8 cellular contexts compared by ENCODE assay signal in genomic region chr17:40318835-40319332, GRCh38. TPM values are rescaled to one million over a fixed set of nuclear protein-coding genes. Genes with fewer than 3 reads are reported as not detected.
DNase-seq lines count a peak whose midpoint lies in the region; TF ChIP-seq lines count a peak whose summit lies in the region.

No MANE protein-coding gene starts in this region.

- H3K27ac ChIP-seq in KMS-11 (peak overlapping the region; percentile 93), muscle layer of colon (ENCODE audit: low read depth, low read length) (peak overlapping the region; percentile 96)

- peak overlapping the region; percentile 83 for H3K9ac ChIP-seq in KMS-11
- H3K9ac ChIP-seq in muscle layer of colon (ENCODE audit: low read length), result peak overlapping the region; percentile 86

- H3K4me3 ChIP-seq in AG09309 (ENCODE audit: control insufficient read depth, low read depth, low read length), result peak overlapping the region; percentile 74
- H3K4me3 ChIP-seq in KMS-11 (IDR thresholded peaks at IDR 0.05; ENCODE audit: insufficient read depth, low read depth, low read length), result no peak overlapping the region
- H3K4me3 ChIP-seq in cardiac fibroblast (replicated peaks in 1 of 2; ENCODE audit: low read depth in 2 of 2, low read length in 2 of 2), result peak overlapping the region; percentile 94 to 97
- peak overlapping the region; percentile 83 to 99 for H3K4me3 ChIP-seq in muscle layer of colon (ENCODE audit: low read depth in 1 of 2, low read length in 2 of 2)

- TF ChIP-seq CTCF in AG09309 (IDR thresholded peaks at IDR 0.05; ENCODE audit: control insufficient read depth, insufficient read depth, low read depth, low read length, missing control alignments), result peak; percentile 20
- TF ChIP-seq CTCF in KMS-11 (conservative IDR thresholded peaks at IDR 0.05; ENCODE audit: low read depth, low read length), result no peak
- peak; percentile 16 for TF ChIP-seq CTCF in cardiac fibroblast (IDR thresholded peaks at IDR 0.05; ENCODE audit: low read depth, low read length)

- H3K79me2 ChIP-seq in KMS-11 (ENCODE audit: insufficient read depth, low read depth), result peaks cover 66% of the 10 kb centered on the region

- H3K27me3 ChIP-seq in KMS-11 (ENCODE audit: insufficient read depth, low read depth) (no peaks in the 10 kb centered on the region), muscle layer of colon (ENCODE audit: control insufficient read depth in 1 of 2, insufficient read depth in 2 of 2, low read length in 2 of 2) (no peaks in the 10 kb centered on the region)

- no peaks in the 10 kb centered on the region for H4K20me1 ChIP-seq in KMS-11 (ENCODE audit: insufficient read depth)

- DNase-seq in AG09309 (ENCODE audit: low read depth) (no peak), cardiac fibroblast (ENCODE audit: low read depth in 2 of 2) (no peak), iPS-NIHi11 (ENCODE audit: low spot score) (no peak), NCI-H2227 treated with DMSO at 0.1 percent for 48 hours (lab: John Stamatoyannopoulos, UW) (no peak), HT-29 (ENCODE audit: low spot score) (no peak), midbrain (lab: John Stamatoyannopoulos, UW) (no peak)

- peak overlapping the region; percentile 86 for H3K4me2 ChIP-seq in KMS-11

- no peak overlapping the region for H2AFZ ChIP-seq in KMS-11 (ENCODE audit: low read depth)

- H3K4me1 ChIP-seq in KMS-11 (ENCODE audit: low read depth, poor library complexity, severe bottlenecking), result peaks cover 68% of the 10 kb centered on the region
- peaks cover 87% of the 10 kb centered on the region for H3K4me1 ChIP-seq in muscle layer of colon (ENCODE audit: insufficient read depth, low read length)

- no peaks in the 10 kb centered on the region for H3K9me3 ChIP-seq in muscle layer of colon (ENCODE audit: low read length)

- no peaks in the 10 kb centered on the region for H3K36me3 ChIP-seq in KMS-11 (ENCODE audit: insufficient read depth)
- no peaks in the 10 kb centered on the region for H3K36me3 ChIP-seq in muscle layer of colon (ENCODE audit: insufficient read depth, low read length)

RNA-seq across cellular contexts. Expression of gene RARA, which starts 9.9 kb away (rescaled TPM):
- 40.0 and 44.5 TPM in 2 replicates for total RNA-seq in HT-29 (2014; rRNA removed; shearing (Covaris generic))

RNA-seq across cellular contexts. Expression of gene CDC6, which starts 31.2 kb away (rescaled TPM):
- total RNA-seq in HT-29 (2014; rRNA removed; shearing (Covaris generic)), result 36.2 and 39.8 TPM in 2 replicates

RNA-seq across cellular contexts. Expression of gene GJD3, which starts 45.7 kb away (rescaled TPM):
- not detected in 2 replicates for total RNA-seq in HT-29 (2014; rRNA removed; shearing (Covaris generic))
